Comparison of ENCODE assay signal across 8 cellular contexts in genomic region chr11:67400251-67400941, GRCh38. TPM values are rescaled to one million over a fixed set of nuclear protein-coding genes. Genes with fewer than 3 reads are reported as not detected.
A peak's percentile ranks its signal among the peaks of the same experiment; 100 is the strongest.
DNase-seq lines count a peak whose midpoint lies in the region; ATAC-seq, FAIRE-seq and TF ChIP-seq lines count a peak whose summit lies in the region.

No MANE protein-coding gene starts in this region.

- peaks cover 23% of the 10 kb centered on the region for H3K4me1 ChIP-seq in mesodermal cell (ENCODE audit: control insufficient read depth, insufficient read depth, low read length, poor library complexity, severe bottlenecking)

- H3K36me3 ChIP-seq in mesodermal cell (ENCODE audit: control insufficient read depth, insufficient read depth, low read length), result peaks cover 40% of the 10 kb centered on the region

- no peak overlapping the region for H3K27ac ChIP-seq in mesodermal cell (ENCODE audit: low read depth, low read length, severe bottlenecking)

- no peak for FAIRE-seq in GM19239 (lab: Jason Lieb, UNC)

- 79 to 82% methylated on average over 21 to 23 of the region's 23 CpGs for WGBS in mesodermal cell (ENCODE audit: insufficient coverage in 2 of 2), 2 experiments

- DNase-seq in Right ventricle myocardium inferior (ENCODE audit: missing footprints) (no peak), cardiac septum (ENCODE audit: low spot score) (no peak), cardiac fibroblast (ENCODE audit: low read depth in 2 of 2) (peak in 1 of 2 donors; percentile 37), NCI-H1694 treated with DMSO at 0.1 percent for 48 hours (lab: John Stamatoyannopoulos, UW) (no peak), GM19239 (ENCODE audit: insufficient read length, low spot score) (no peak), posterior vena cava (ENCODE audit: low spot score) (no peak), AG20443 (ENCODE audit: low spot score) (no peak)

- intact Hi-C loops in Right ventricle myocardium inferior (cut with DNase I), result loop anchor here (5.0 kb wide), 1 partner anchor 67 kb away; the partner anchor contains the start of gene TMEM134
- intact Hi-C loops in cardiac septum (cut with DNase I), result no loop called here
- intact Hi-C loops in posterior vena cava (cut with DNase I), result loop anchor here in 1 of 2 donors (10.0 kb wide), 1 partner anchor 104 kb away; the partner anchor contains the start of genes CDK2AP2 and PITPNM1

- H3K9me3 ChIP-seq in mesodermal cell (ENCODE audit: control insufficient read depth, low read length), result no peaks in the 10 kb centered on the region

- ATAC-seq in Right ventricle myocardium inferior, result peak; percentile 2

- H3K4me3 ChIP-seq in cardiac fibroblast (replicated peaks in 1 of 2; ENCODE audit: low read depth in 2 of 2, low read length in 2 of 2) (peak overlapping the region; percentile 97 to 99), mesodermal cell (ENCODE audit: extremely low read depth, insufficient read depth, low read length, poor library complexity, severe bottlenecking) (peak overlapping the region; percentile 82)

- no peak for TF ChIP-seq CTCF in cardiac fibroblast (IDR thresholded peaks at IDR 0.05; ENCODE audit: low read depth, low read length)

RNA-seq across cellular contexts. Expression of gene PPP1CA, which starts 1.3 kb away (rescaled TPM):
- total RNA-seq in Right ventricle myocardium inferior, result 112 TPM
- 95.1 TPM for total RNA-seq in cardiac septum
- 238 TPM for polyA plus RNA-seq in mesodermal cell (2013, experiment 1 of 2)
- polyA plus RNA-seq in mesodermal cell (2013, experiment 2 of 2), result 192 TPM
- 10 to 100 TPM; 62.1 to 70.6 TPM for total RNA-seq in posterior vena cava

RNA-seq across cellular contexts. Expression of gene TBC1D10C, which starts 3.5 kb away (rescaled TPM):
- 1.3 TPM for total RNA-seq in Right ventricle myocardium inferior
- total RNA-seq in cardiac septum, result 1.0 TPM
- 1.8 TPM for polyA plus RNA-seq in mesodermal cell (2013, experiment 1 of 2)
- 0.91 TPM for polyA plus RNA-seq in mesodermal cell (2013, experiment 2 of 2)
- total RNA-seq in posterior vena cava, result 1 to 10 TPM; 2.9 to 3.4 TPM

RNA-seq across cellular contexts. Expression of gene RAD9A, which starts 8.6 kb away (rescaled TPM):
- 6.9 TPM for total RNA-seq in Right ventricle myocardium inferior
- total RNA-seq in cardiac septum, result 4.8 TPM
- polyA plus RNA-seq in mesodermal cell (2013, experiment 1 of 2), result 18.3 TPM
- polyA plus RNA-seq in mesodermal cell (2013, experiment 2 of 2), result 17.7 TPM
- total RNA-seq in posterior vena cava, result 10 to 100 TPM; 10.3 to 11.4 TPM

RNA-seq across cellular contexts. Expression of gene CARNS1, which starts 15.1 kb away (rescaled TPM):
- total RNA-seq in Right ventricle myocardium inferior (14.1 TPM), cardiac septum (22.2 TPM), posterior vena cava (1 to 10 TPM; 1.4 to 1.6 TPM)
- polyA plus RNA-seq in mesodermal cell (2013, experiment 1 of 2), result 0.11 TPM
- 0.20 TPM for polyA plus RNA-seq in mesodermal cell (2013, experiment 2 of 2)

RNA-seq across cellular contexts. Expression of gene CLCF1, which starts 27.0 kb away (rescaled TPM):
- total RNA-seq in Right ventricle myocardium inferior (0.51 TPM), cardiac septum (4.0 TPM), posterior vena cava (10 to 100 TPM; 10.0 to 15.2 TPM)
- polyA plus RNA-seq in mesodermal cell (2013, experiment 1 of 2), result 5.1 TPM
- 4.8 TPM for polyA plus RNA-seq in mesodermal cell (2013, experiment 2 of 2)
